Comparison of ENCODE assay signal across 13 cellular contexts in genomic region chr2:73020657-73021370, GRCh38. TPM values are rescaled to one million over a fixed set of nuclear protein-coding genes. Genes with fewer than 3 reads are reported as not detected.
DNase-seq lines count a peak whose midpoint lies in the region; ATAC-seq and TF ChIP-seq lines count a peak whose summit lies in the region.
"Had no signal": no experiment of that assay in that cellular context is flagged by ENCODE, and none has a peak within 500 bp of the region (broad histone marks: within the 10 kb centered on the region; RNA-seq: fewer than 3 reads in every experiment).

No MANE protein-coding gene starts in this region.

- H2BK15ac ChIP-seq in neuronal stem cell (ENCODE audit: low read length), result no peak overlapping the region

- H3K4me3 ChIP-seq in epithelial cell of proximal tubule (ENCODE audit: low read depth, low read length) (no peak overlapping the region), neuronal stem cell (ENCODE audit: low read length in 2 of 2) (no peak overlapping the region)

- H2BK12ac ChIP-seq in neuronal stem cell (ENCODE audit: low read length), result no peak overlapping the region

- H3K18ac ChIP-seq in neuronal stem cell (ENCODE audit: low read length), result no peak overlapping the region

- CTCF ChIA-PET in activated CD4-positive, alpha-beta memory T cell treated with anti-CD3 and anti-CD28 coated beads for 36 hours (lab: Charles Lee), result no interaction called here

- H3K14ac ChIP-seq in neuronal stem cell (ENCODE audit: low read length), result no peak overlapping the region

- TF ChIP-seq CTCF in CD14-positive monocyte (IDR thresholded peaks at IDR 0.05) (no peak), epithelial cell of proximal tubule (conservative IDR thresholded peaks at IDR 0.05; ENCODE audit: low read depth, low read length) (no peak)

- H3K4ac ChIP-seq in neuronal stem cell (ENCODE audit: low read length), result no peak overlapping the region

- peaks cover 51 to 79% of the 10 kb centered on the region in 2 donors for H3K36me3 Mint-ChIP-seq in CD14-positive monocyte
- H3K36me3 Mint-ChIP-seq in activated CD4-positive, alpha-beta memory T cell treated with anti-CD3 and anti-CD28 coated beads for 36 hours, result no peaks in the 10 kb centered on the region

- peak overlapping the region; percentile 7 for H3K9ac ChIP-seq in neuronal stem cell (ENCODE audit: low read depth, low read length, poor library complexity)

- WGBS in neuronal stem cell (ENCODE audit: extremely low coverage in 2 of 2, insufficient read length in 2 of 2, insufficient replicate concordance in 1 of 2), 2 donors, result no CpG with 5 or more reads among the region's 12 CpGs

- H3K27ac Mint-ChIP-seq in CD14-positive monocyte, result peak overlapping the region in 4 of 7 donors; percentile 12 to 73 (median 42)
- no peak overlapping the region for H3K27ac Mint-ChIP-seq in activated CD4-positive, alpha-beta memory T cell treated with anti-CD3 and anti-CD28 coated beads for 36 hours

- H3K4me1 Mint-ChIP-seq in CD14-positive monocyte, result peaks cover 14% of the 10 kb centered on the region
- no peaks in the 10 kb centered on the region for H3K4me1 Mint-ChIP-seq in activated CD4-positive, alpha-beta memory T cell treated with anti-CD3 and anti-CD28 coated beads for 36 hours (ENCODE audit: low read depth)

- H4K91ac ChIP-seq in neuronal stem cell (ENCODE audit: low read depth, low read length, poor library complexity), result no peak overlapping the region

- no peak overlapping the region for H3K27ac ChIP-seq in neuronal stem cell (replicated peaks; ENCODE audit: low read length)

- H3K27me3 ChIP-seq in neuronal stem cell (ENCODE audit: control insufficient read depth in 3 of 3, insufficient read depth in 3 of 3, low read depth in 1 of 3, low read length in 3 of 3), result no peaks in the 10 kb centered on the region

- H3K4me3 Mint-ChIP-seq in CD14-positive monocyte, result no peak overlapping the region
- no peak overlapping the region for H3K4me3 Mint-ChIP-seq in activated CD4-positive, alpha-beta memory T cell treated with anti-CD3 and anti-CD28 coated beads for 36 hours

- no peak overlapping the region for H3K4me2 ChIP-seq in neuronal stem cell (ENCODE audit: insufficient read depth, low read length, poor library complexity, severe bottlenecking)

- no peak overlapping the region for H2BK5ac ChIP-seq in neuronal stem cell (ENCODE audit: low read length)

- DNase-seq in CD14-positive monocyte (ENCODE audit: low spot score) (no peak), NCI-H226 (peak; percentile 9), epithelial cell of proximal tubule (ENCODE audit: low read depth) (peak; percentile 22), neuronal stem cell (ENCODE audit: low spot score) (no peak)
- no peak for DNase-seq in activated CD4-positive, CD25-positive, alpha-beta regulatory T cell (lab: John Stamatoyannopoulos, UW)
- DNase-seq in activated CD4-positive, alpha-beta memory T cell treated with anti-CD3 and anti-CD28 coated beads for 36 hours, result no peak
- DNase-seq: DMS 273 treated with DMSO at 0.1 percent for 48 hours, GOT3, left ventricle myocardium superior, NCI-H1436, retina had no signal

- intact Hi-C loops in CD14-positive monocyte (cut with micrococcal nuclease), result no loop called here
- intact Hi-C loops in activated CD4-positive, alpha-beta memory T cell treated with anti-CD3 and anti-CD28 coated beads for 36 hours (cut with micrococcal nuclease), result no loop called here

- no peak overlapping the region for H4K8ac ChIP-seq in neuronal stem cell (ENCODE audit: low read depth, low read length)

- H2BK120ac ChIP-seq in neuronal stem cell (ENCODE audit: low read depth, low read length), result no peak overlapping the region

- no peaks in the 10 kb centered on the region for H3K79me1 ChIP-seq in neuronal stem cell (ENCODE audit: low read depth, low read length)

- peak overlapping the region; percentile 35 for H3K23ac ChIP-seq in neuronal stem cell (ENCODE audit: low read depth, low read length, poor library complexity)

- ATAC-seq in GM18873 (IDR thresholded peaks at IDR 0.05; ENCODE audit: low FRiP score, unreplicated experiment), result no peak
- no peak for ATAC-seq in HG02970 (IDR thresholded peaks at IDR 0.05; ENCODE audit: low FRiP score, unreplicated experiment)
- ATAC-seq: left ventricle myocardium superior had no signal

- H2AK5ac ChIP-seq in neuronal stem cell (ENCODE audit: low read depth, low read length), result no peak overlapping the region

- peaks cover 6 to 10% of the 10 kb centered on the region in 2 donors for H3K4me1 ChIP-seq in neuronal stem cell (ENCODE audit: control insufficient read depth in 2 of 2, insufficient read depth in 1 of 2, low read depth in 1 of 2, low read length in 2 of 2)

- POLR2A ChIA-PET in activated CD4-positive, alpha-beta memory T cell treated with anti-CD3 and anti-CD28 coated beads for 36 hours (lab: Charles Lee), result no interaction called here

- peaks cover 0 to 3% (median 0%) of the 10 kb centered on the region in 7 donors for H3K9me3 Mint-ChIP-seq in CD14-positive monocyte
- H3K9me3 Mint-ChIP-seq in activated CD4-positive, alpha-beta memory T cell treated with anti-CD3 and anti-CD28 coated beads for 36 hours, result no peaks in the 10 kb centered on the region

- H2AFZ ChIP-seq in neuronal stem cell (ENCODE audit: low read length), result no peak overlapping the region

- peaks cover 0 to 1% of the 10 kb centered on the region in 2 donors for H3K9me3 ChIP-seq in neuronal stem cell (replicated peaks in 1 of 2; ENCODE audit: control insufficient read depth in 2 of 2, insufficient read depth in 1 of 2, low read depth in 1 of 2, low read length in 2 of 2)

- peaks cover 0 to 5% of the 10 kb centered on the region in 2 donors for H3K36me3 ChIP-seq in neuronal stem cell (replicated peaks in 1 of 2; ENCODE audit: control insufficient read depth in 2 of 2, insufficient read depth in 2 of 2, low read length in 2 of 2)

- H3K27me3 Mint-ChIP-seq in CD14-positive monocyte (ENCODE audit: low read depth in 3 of 3), result peaks cover 0 to 2% (median 2%) of the 10 kb centered on the region in 3 donors
- no peaks in the 10 kb centered on the region for H3K27me3 Mint-ChIP-seq in activated CD4-positive, alpha-beta memory T cell treated with anti-CD3 and anti-CD28 coated beads for 36 hours

RNA-seq across cellular contexts. Expression of gene SFXN5, which starts 50.7 kb away (rescaled TPM):
- 1 to 10 TPM; 5.9 to 9.5 TPM for polyA plus RNA-seq in CD14-positive monocyte
- total RNA-seq in epithelial cell of proximal tubule, result 8.4 and 9.4 TPM in 2 replicates
- 2.9 TPM for polyA plus RNA-seq in neuronal stem cell (2013, experiment 1 of 2)
- 3.1 TPM for polyA plus RNA-seq in neuronal stem cell (2013, experiment 2 of 2)
- 1 to 10 TPM; 4.5 to 7.6 TPM for total RNA-seq in activated CD4-positive, alpha-beta memory T cell treated with anti-CD3 and anti-CD28 coated beads for 36 hours

Comparison
In these comparisons a context has a peak if more than half of its experiments do, and no peak if none do; other contexts are left out.
1. DNase-seq: peak in NCI-H226 (single experiment) and epithelial cell of proximal tubule (single experiment); none in CD14-positive monocyte (single experiment), neuronal stem cell (single experiment), activated CD4-positive, CD25-positive, alpha-beta regulatory T cell (0 of 4) and activated CD4-positive, alpha-beta memory T cell treated with anti-CD3 and anti-CD28 coated beads for 36 hours (single experiment).